In genomic region chr14:22852940-22853767, GRCh38 we compare ENCODE assay signal across 8 cellular contexts. TPM values are rescaled to one million over a fixed set of nuclear protein-coding genes. Genes with fewer than 3 reads are reported as not detected.
DNase-seq lines count a peak whose midpoint lies in the region; ATAC-seq and TF ChIP-seq lines count a peak whose summit lies in the region.

No MANE protein-coding gene starts in this region.

- peaks cover 15% of the 10 kb centered on the region for H3K4me1 ChIP-seq in Loucy (ENCODE audit: insufficient read depth, low read length, poor library complexity, severe bottlenecking)
- peaks cover 30% of the 10 kb centered on the region for H3K4me1 ChIP-seq in SJSA1 (replicated peaks)
- H3K4me1 ChIP-seq in gastroesophageal sphincter: peaks cover 3 to 56% (median 42%) of the 10 kb centered on the region in 3 donors

- H3K9ac ChIP-seq in Loucy (ENCODE audit: low read depth, low read length, poor library complexity, severe bottlenecking): peak overlapping the region; percentile 75

- WGBS in gastroesophageal sphincter (ENCODE audit: low coverage in 1 of 2), 2 donors: 0% methylated on average over 1 of the region's 20 CpGs; no CpG with 5 or more reads in 1 of the 2 donors

- H3K4me3 ChIP-seq in Loucy (ENCODE audit: low read length, poor library complexity, severe bottlenecking) (peak overlapping the region; percentile 79), SJSA1 (peak overlapping the region; percentile 31), gastroesophageal sphincter (peak overlapping the region; percentile 24 to 48)

- H3K79me2 ChIP-seq in Loucy (ENCODE audit: insufficient read depth, low read length): no peaks in the 10 kb centered on the region

- peak overlapping the region; percentile 95 for H2AFZ ChIP-seq in Loucy (ENCODE audit: low read length)

- H3F3A ChIP-seq in Loucy (ENCODE audit: low read depth): no peaks in the 10 kb centered on the region

- no peaks in the 10 kb centered on the region for H4K20me1 ChIP-seq in Loucy (ENCODE audit: insufficient read depth, low read length, poor library complexity, severe bottlenecking)

- H3K4me2 ChIP-seq in Loucy (ENCODE audit: low read depth, low read length, poor library complexity, severe bottlenecking): peak overlapping the region; percentile 97

- H3K27ac ChIP-seq in SJSA1 (no peak overlapping the region), gastroesophageal sphincter (peak overlapping the region in 3 of 4 donors; percentile 54 to 90 (median 67))

- H3K27me3 ChIP-seq in Loucy (ENCODE audit: insufficient read depth, low read length, poor library complexity, severe bottlenecking) (peaks cover 39% of the 10 kb centered on the region), SJSA1 (replicated peaks) (no peaks in the 10 kb centered on the region), gastroesophageal sphincter (no peaks in the 10 kb centered on the region)

- ATAC-seq in GM21576 (IDR thresholded peaks at IDR 0.05; ENCODE audit: unreplicated experiment): peak; percentile 65
- peak; percentile 29 for ATAC-seq in gastroesophageal sphincter

- H3K9me3 ChIP-seq in Loucy (ENCODE audit: insufficient read depth, low read depth, low read length) (no peaks in the 10 kb centered on the region), SJSA1 (replicated peaks) (no peaks in the 10 kb centered on the region), gastroesophageal sphincter (no peaks in the 10 kb centered on the region)

- no peak for TF ChIP-seq POLR2A in gastroesophageal sphincter (IDR thresholded peaks at IDR 0.05)

- no peaks in the 10 kb centered on the region for H3K9me2 ChIP-seq in Loucy (replicated peaks; ENCODE audit: low read depth, low read length)

- H3K36me3 ChIP-seq in Loucy (ENCODE audit: insufficient read depth, low read length) (no peaks in the 10 kb centered on the region), SJSA1 (no peaks in the 10 kb centered on the region), gastroesophageal sphincter (no peaks in the 10 kb centered on the region)

- TF ChIP-seq EP300 in gastroesophageal sphincter (IDR thresholded peaks at IDR 0.05): no peak

- TF ChIP-seq CTCF in Loucy (conservative IDR thresholded peaks at IDR 0.05; ENCODE audit: low read length): peak; percentile 96
- TF ChIP-seq CTCF in gastroesophageal sphincter (IDR thresholded peaks at IDR 0.05): peak in 3 of 4 experiments; percentile 91 to 99 (median 98)

- DNase-seq in D341Med (ENCODE audit: low spot score): peak; percentile 89
- peak; percentile 83 to 86 for DNase-seq in SJSA1 (ENCODE audit: low read depth in 1 of 2, low spot score in 2 of 2)
- DNase-seq in activated naive CD4-positive, alpha-beta T cell treated with Interleukin-2 at 50 U/mL for 16 hours: peak; percentile 93
- DNase-seq in nucleus accumbens (lab: John Stamatoyannopoulos, UW): peak in 51 of 56 donors; percentile 20 to 94 (median 71)
- DNase-seq in stromal cell of bone marrow (ENCODE audit: low read depth): peak; percentile 66

RNA-seq across cellular contexts. Expression of gene MMP14, which starts 16.8 kb away (rescaled TPM):
- 101 and 117 TPM in 2 replicates for total RNA-seq in SJSA1 (2014; rRNA removed; shearing (Covaris generic))
- total RNA-seq in gastroesophageal sphincter: 100 to 1,000 TPM; 114 to 127 (median 123) TPM

RNA-seq across cellular contexts. Expression of gene LRP10, which starts 18.4 kb away (rescaled TPM):
- total RNA-seq in SJSA1 (2014; rRNA removed; shearing (Covaris generic)): 37.4 and 41.4 TPM in 2 replicates
- total RNA-seq in gastroesophageal sphincter: 100 to 1,000 TPM; 123 to 257 (median 163) TPM

RNA-seq across cellular contexts. Expression of gene MRPL52, which starts 23.5 kb away (rescaled TPM):
- total RNA-seq in SJSA1 (2014; rRNA removed; shearing (Covaris generic)): 58.2 and 108 TPM in 2 replicates
- 10 to 100 TPM; 24.4 to 65.0 (median 35.0) TPM for total RNA-seq in gastroesophageal sphincter

RNA-seq across cellular contexts. Expression of gene REM2, which starts 29.9 kb away (rescaled TPM):
- 0.05 TPM in 1 of 2 replicates, not detected in the other for total RNA-seq in SJSA1 (2014; rRNA removed; shearing (Covaris generic))
- total RNA-seq in gastroesophageal sphincter: under 1 TPM; 0.20 to 0.93 (median 0.47) TPM

RNA-seq across cellular contexts. Expression of gene SLC7A7, which starts 37.9 kb away (rescaled TPM):
- total RNA-seq in SJSA1 (2014; rRNA removed; shearing (Covaris generic)): 0.09 and 0.13 TPM in 2 replicates
- 10 to 100 TPM in 3 of 4 donors, 1 to 10 TPM in 1; 8.1 to 36.6 (median 23.4) TPM for total RNA-seq in gastroesophageal sphincter
